Comparison of ENCODE assay signal across 1 cellular context in the genomic region with DNA sequence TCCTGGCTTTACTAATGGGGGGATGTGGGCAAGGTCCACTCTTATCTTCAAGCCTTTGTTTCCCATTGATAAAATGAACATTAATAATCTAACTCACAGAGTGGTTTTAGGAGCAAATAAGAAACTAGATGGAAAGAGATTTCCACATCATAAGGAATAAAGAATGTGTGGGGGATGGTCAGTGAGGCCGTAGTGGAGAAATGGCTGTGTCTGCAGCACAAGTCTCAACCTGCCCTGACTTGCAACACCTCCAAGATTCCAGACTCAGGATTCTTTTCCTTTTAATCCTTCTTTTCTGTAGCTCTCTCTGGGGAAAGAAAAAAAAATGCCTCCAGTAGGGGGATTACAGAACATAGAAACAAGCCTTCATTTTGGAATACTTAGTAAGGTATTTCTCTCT.
TF ChIP-seq lines count a peak whose summit lies in the region.

No MANE protein-coding gene starts in this region.

TF ChIP-seq in H1, 55 proteins besides CTCF, POLR2A, EP300 and RAD21:
- no peak for TF ChIP-seq TBP (IDR thresholded peaks at IDR 0.05; ENCODE audit: low read depth, low read length)
- no peak for TF ChIP-seq HDAC2 (IDR thresholded peaks at IDR 0.05; ENCODE audit: borderline replicate concordance in 1 of 2, low read depth in 2 of 2, low read length in 2 of 2)
- TF ChIP-seq TCF12 (IDR thresholded peaks at IDR 0.05; ENCODE audit: low read depth, low read length) = no peak
- TF ChIP-seq HDAC6 (IDR thresholded peaks at IDR 0.05; ENCODE audit: low read depth, low read length) = no peak
- TF ChIP-seq SUZ12 (IDR thresholded peaks at IDR 0.05; ENCODE audit: low read length) = no peak
- TF ChIP-seq, protein P1, sequence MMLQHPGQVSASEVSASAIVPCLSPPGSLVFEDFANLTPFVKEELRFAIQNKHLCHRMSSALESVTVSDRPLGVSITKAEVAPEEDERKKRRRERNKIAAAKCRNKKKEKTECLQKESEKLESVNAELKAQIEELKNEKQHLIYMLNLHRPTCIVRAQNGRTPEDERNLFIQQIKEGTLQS (IDR thresholded peaks at IDR 0.05; ENCODE audit: insufficient read depth, low read depth, low read length) = no peak
- no peak for TF ChIP-seq SIN3A (conservative IDR thresholded peaks at IDR 0.05 in 1 of 2, IDR thresholded peaks at IDR 0.05 in 1 of 2; ENCODE audit: low read depth in 1 of 2, low read length in 2 of 2)
- no peak for TF ChIP-seq RNF2 (IDR thresholded peaks at IDR 0.05; ENCODE audit: borderline replicate concordance, low read depth, low read length, missing control alignments, poor library complexity, severe bottlenecking)
- TF ChIP-seq SIX5 (IDR thresholded peaks at IDR 0.05; ENCODE audit: low read depth, low read length) = no peak
- TF ChIP-seq, protein P2, sequence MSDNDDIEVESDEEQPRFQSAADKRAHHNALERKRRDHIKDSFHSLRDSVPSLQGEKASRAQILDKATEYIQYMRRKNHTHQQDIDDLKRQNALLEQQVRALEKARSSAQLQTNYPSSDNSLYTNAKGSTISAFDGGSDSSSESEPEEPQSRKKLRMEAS (IDR thresholded peaks at IDR 0.05) = no peak
- TF ChIP-seq BACH1 (IDR thresholded peaks at IDR 0.05; ENCODE audit: low read length) = no peak
- TF ChIP-seq CBX5 (IDR thresholded peaks at IDR 0.05; ENCODE audit: low read depth, low read length) = no peak
TF ChIP-seq in H1: peak in this region for 0.
